Comparison of ENCODE assay signal across 13 cellular contexts in the genomic region with DNA sequence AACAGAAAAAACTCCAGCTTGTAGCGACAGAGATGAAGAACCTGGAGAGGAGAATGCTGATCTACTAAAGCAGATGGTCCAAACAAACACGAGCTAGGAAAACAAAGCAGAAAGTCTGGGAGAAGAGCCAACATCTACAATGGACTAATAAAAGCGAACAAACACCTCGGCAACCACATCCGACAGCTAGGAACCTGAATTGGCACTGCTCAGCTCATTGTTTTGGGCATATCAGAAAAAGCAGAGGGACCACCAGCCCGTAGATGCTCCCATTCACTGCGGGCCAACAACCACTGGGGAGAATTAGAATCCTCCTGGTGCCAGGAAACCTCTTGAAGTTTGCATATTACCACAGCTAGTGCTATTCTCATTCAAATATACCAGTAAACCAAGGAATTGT.
DNase-seq lines count a peak whose midpoint lies in the region; ATAC-seq and TF ChIP-seq lines count a peak whose summit lies in the region.
"Had no signal": no experiment of that assay in that cellular context is flagged by ENCODE, and none has a peak within 500 bp of the region (broad histone marks: within the 10 kb centered on the region; RNA-seq: fewer than 3 reads in every experiment).

No MANE protein-coding gene starts in this region.

- CTCF ChIA-PET in MCF 10A (lab: Yijun Ruan, JAX), result interaction anchor here (0.5 to 1.6 kb wide), 4 partner anchors 11 to 219 kb away, joined by 3 to 5 read pairs (median 4); no protein-coding TSS in a partner anchor

- H3K9me3 ChIP-seq in breast epithelium, result no peaks in the 10 kb centered on the region

- no peak for TF ChIP-seq CTCF in MCF 10A (IDR thresholded peaks at IDR 0.05; ENCODE audit: unreplicated experiment)
- TF ChIP-seq CTCF in breast epithelium (IDR thresholded peaks at IDR 0.05), result no peak
- no peak for TF ChIP-seq CTCF in VCaP (conservative IDR thresholded peaks at IDR 0.05)

- no peaks in the 10 kb centered on the region for H3K27me3 ChIP-seq in breast epithelium

- no TSS peak for BruUV-seq in MCF 10A (replicated peaks; lab: Mats Ljungman, UMichigan)

- no peak overlapping the region for H3K27ac Mint-ChIP-seq in MCF 10A (ENCODE audit: low read depth, unreplicated experiment)
- H3K27ac Mint-ChIP-seq: naive thymus-derived CD8-positive, alpha-beta T cell had no signal

- no peaks in the 10 kb centered on the region for H3K4me1 Mint-ChIP-seq in MCF 10A (ENCODE audit: insufficient read depth, unreplicated experiment)
- H3K4me1 Mint-ChIP-seq: naive thymus-derived CD8-positive, alpha-beta T cell had no signal

- TF ChIP-seq POLR2A in breast epithelium (IDR thresholded peaks at IDR 0.05), result no peak

- no peaks in the 10 kb centered on the region for H3K36me3 ChIP-seq in breast epithelium

- POLR2A ChIA-PET in MCF 10A (lab: Yijun Ruan, JAX), result no interaction called here

- H3K27ac ChIP-seq in breast epithelium (no peak overlapping the region), VCaP (peak overlapping the region; percentile 92)

- no peak overlapping the region for H3K4me3 Mint-ChIP-seq in MCF 10A (ENCODE audit: unreplicated experiment)
- H3K4me3 Mint-ChIP-seq: naive thymus-derived CD8-positive, alpha-beta T cell had no signal

- no peak overlapping the region for H3K4me3 ChIP-seq in breast epithelium

- H3K27me3 Mint-ChIP-seq in MCF 10A (ENCODE audit: insufficient read depth, unreplicated experiment), result peaks cover 63% of the 10 kb centered on the region
- H3K27me3 Mint-ChIP-seq: naive thymus-derived CD8-positive, alpha-beta T cell had no signal

- H3K36me3 Mint-ChIP-seq in MCF 10A (ENCODE audit: insufficient read depth, unreplicated experiment), result no peaks in the 10 kb centered on the region
- H3K36me3 Mint-ChIP-seq: naive thymus-derived CD8-positive, alpha-beta T cell had no signal

- no peaks in the 10 kb centered on the region for H3K4me1 ChIP-seq in breast epithelium

- peak; percentile 35 for DNase-seq in MCF 10A (ENCODE audit: unreplicated experiment)
- DNase-seq in breast epithelium (ENCODE audit: low spot score in 2 of 2), result no peak
- DNase-seq in NCI-H2107 (lab: John Stamatoyannopoulos, UW), result peak; percentile 85
- DNase-seq in putamen (ENCODE audit: low spot score), result peak; percentile 9
- DNase-seq in activated effector memory CD4-positive, alpha-beta T cell treated with anti-CD3 and anti-CD28 coated beads, Interleukin-2, amount 50 U/mL, for 16 hours, result no peak
- DNase-seq in GM03348 (ENCODE audit: low spot score), result no peak
- DNase-seq: ACHN; EL; naive thymus-derived CD8-positive, alpha-beta T cell; stimulated activated CD4-positive, alpha-beta T cell treated with anti-CD3 and anti-CD28 coated beads, Interleukin-12 subunit alpha, Interleukin-12 subunit beta, amount 100 ng/mL, for 4 hours; stimulated activated CD8-positive, alpha-beta memory T cell treated with anti-CD3 and anti-CD28 coated beads, Interleukin-4, amount 100 ng/mL, for 48 hours had no signal

- no peak for ATAC-seq in HG03432 (IDR thresholded peaks at IDR 0.05; ENCODE audit: unreplicated experiment)
- ATAC-seq: naive thymus-derived CD8-positive, alpha-beta T cell had no signal

- H3K9me3 Mint-ChIP-seq in MCF 10A (ENCODE audit: unreplicated experiment), result no peaks in the 10 kb centered on the region

- intact Hi-C loops in MCF 10A (cut with micrococcal nuclease), result no loop called here
- intact Hi-C loops in breast epithelium (cut with DNase I; ENCODE audit: low total_unique reads), result no loop called here

Comparison
In these comparisons a context has a peak if more than half of its experiments do, and no peak if none do; other contexts are left out.
1. DNase-seq: peak in MCF 10A (single experiment), NCI-H2107 (single experiment) and putamen (single experiment); none in breast epithelium (0 of 2), activated effector memory CD4-positive, alpha-beta T cell treated with anti-CD3 and anti-CD28 coated beads, Interleukin-2, amount 50 U/mL, for 16 hours (single experiment) and GM03348 (single experiment).